ENCODE assay signal across 1 cellular context in the genomic region with DNA sequence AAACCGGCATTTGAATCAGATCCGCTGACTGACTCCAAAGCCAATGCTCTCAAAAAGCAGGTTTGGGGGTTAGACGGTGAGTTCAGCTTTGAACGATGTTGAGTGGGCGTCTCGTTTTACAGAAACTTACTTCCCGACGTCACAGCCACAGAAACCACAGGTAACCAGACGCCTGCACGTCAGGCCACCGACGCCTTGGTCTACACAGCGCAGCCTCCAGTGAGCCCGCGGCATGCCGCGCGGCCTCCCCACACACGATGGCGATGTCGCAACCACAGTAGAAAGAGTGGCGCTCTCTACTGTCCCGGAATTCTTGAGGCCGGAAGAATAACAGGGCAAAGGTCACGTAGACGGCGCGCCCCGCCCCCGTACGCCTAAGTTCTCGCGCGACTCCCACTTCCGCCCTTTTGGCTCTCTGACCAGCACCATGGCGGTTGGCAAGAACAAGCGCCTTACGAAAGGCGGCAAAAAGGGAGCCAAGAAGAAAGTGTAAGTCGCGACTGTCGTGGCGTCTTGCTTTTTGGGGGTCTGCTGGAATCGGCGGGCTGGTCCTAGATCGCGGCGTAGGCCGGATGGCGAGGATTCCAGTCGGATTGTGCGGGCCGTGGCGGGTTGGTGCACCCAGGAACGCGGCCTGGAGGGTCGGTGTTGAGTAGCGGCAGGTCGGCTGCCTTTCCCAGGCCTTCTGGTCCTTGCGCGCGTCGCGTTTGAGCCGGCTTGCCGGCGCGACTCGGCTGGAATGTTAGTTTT.
TF ChIP-seq lines count a peak whose summit lies in the region.

A gene (plus strand): TSS at position 403 of the 750 bp plus-strand sequence. CDS start 25 bp downstream, at position 428.

TF ChIP-seq in HepG2, 621 proteins besides CTCF, POLR2A, EP300 and RAD21 (continued from another document and continues in another):
- TF ChIP-seq, protein P1, sequence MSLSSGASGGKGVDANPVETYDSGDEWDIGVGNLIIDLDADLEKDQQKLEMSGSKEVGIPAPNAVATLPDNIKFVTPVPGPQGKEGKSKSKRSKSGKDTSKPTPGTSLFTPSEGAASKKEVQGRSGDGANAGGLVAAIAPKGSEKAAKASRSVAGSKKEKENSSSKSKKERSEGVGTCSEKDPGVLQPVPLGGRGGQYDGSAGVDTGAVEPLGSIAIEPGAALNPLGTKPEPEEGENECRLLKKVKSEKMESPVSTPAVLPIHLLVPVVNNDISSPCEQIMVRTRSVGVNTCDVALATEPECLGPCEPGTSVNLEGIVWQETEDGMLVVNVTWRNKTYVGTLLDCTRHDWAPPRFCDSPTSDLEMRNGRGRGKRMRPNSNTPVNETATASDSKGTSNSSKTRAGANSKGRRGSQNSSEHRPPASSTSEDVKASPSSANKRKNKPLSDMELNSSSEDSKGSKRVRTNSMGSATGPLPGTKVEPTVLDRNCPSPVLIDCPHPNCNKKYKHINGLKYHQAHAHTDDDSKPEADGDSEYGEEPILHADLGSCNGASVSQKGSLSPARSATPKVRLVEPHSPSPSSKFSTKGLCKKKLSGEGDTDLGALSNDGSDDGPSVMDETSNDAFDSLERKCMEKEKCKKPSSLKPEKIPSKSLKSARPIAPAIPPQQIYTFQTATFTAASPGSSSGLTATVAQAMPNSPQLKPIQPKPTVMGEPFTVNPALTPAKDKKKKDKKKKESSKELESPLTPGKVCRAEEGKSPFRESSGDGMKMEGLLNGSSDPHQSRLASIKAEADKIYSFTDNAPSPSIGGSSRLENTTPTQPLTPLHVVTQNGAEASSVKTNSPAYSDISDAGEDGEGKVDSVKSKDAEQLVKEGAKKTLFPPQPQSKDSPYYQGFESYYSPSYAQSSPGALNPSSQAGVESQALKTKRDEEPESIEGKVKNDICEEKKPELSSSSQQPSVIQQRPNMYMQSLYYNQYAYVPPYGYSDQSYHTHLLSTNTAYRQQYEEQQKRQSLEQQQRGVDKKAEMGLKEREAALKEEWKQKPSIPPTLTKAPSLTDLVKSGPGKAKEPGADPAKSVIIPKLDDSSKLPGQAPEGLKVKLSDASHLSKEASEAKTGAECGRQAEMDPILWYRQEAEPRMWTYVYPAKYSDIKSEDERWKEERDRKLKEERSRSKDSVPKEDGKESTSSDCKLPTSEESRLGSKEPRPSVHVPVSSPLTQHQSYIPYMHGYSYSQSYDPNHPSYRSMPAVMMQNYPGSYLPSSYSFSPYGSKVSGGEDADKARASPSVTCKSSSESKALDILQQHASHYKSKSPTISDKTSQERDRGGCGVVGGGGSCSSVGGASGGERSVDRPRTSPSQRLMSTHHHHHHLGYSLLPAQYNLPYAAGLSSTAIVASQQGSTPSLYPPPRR (CRISPR knock-in tag; IDR thresholded peaks at IDR 0.05; ENCODE audit: borderline replicate concordance), result peak; percentile 77; the same call in 1 of the 2 replicates
- TF ChIP-seq MAFG (CRISPR knock-in tag; IDR thresholded peaks at IDR 0.05), result no peak
- peak; percentile 97 for TF ChIP-seq ZNF816 (CRISPR knock-in tag; IDR thresholded peaks at IDR 0.05; ENCODE audit: borderline replicate concordance)
- TF ChIP-seq FOSL2 (CRISPR knock-in tag; IDR thresholded peaks at IDR 0.05), result peak; percentile 51; the same call in 1 of the 2 replicates
- no peak; the same call in 1 of the 2 replicates for TF ChIP-seq NCOR1 (IDR thresholded peaks at IDR 0.05; ENCODE audit: borderline replicate concordance, low read length)
- TF ChIP-seq MIER3 (CRISPR knock-in tag; IDR thresholded peaks at IDR 0.05; ENCODE audit: borderline replicate concordance), result peak; percentile 93
- TF ChIP-seq ZFP37 (CRISPR knock-in tag; IDR thresholded peaks at IDR 0.05; ENCODE audit: borderline replicate concordance), result 0 out of 2 replicates have a peak, but pooled peaks have one; percentile 53
- no peak for TF ChIP-seq ZNF496 (CRISPR knock-in tag; IDR thresholded peaks at IDR 0.05; ENCODE audit: insufficient replicate concordance)
- TF ChIP-seq, protein P2, sequence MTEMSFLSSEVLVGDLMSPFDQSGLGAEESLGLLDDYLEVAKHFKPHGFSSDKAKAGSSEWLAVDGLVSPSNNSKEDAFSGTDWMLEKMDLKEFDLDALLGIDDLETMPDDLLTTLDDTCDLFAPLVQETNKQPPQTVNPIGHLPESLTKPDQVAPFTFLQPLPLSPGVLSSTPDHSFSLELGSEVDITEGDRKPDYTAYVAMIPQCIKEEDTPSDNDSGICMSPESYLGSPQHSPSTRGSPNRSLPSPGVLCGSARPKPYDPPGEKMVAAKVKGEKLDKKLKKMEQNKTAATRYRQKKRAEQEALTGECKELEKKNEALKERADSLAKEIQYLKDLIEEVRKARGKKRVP (CRISPR knock-in tag; IDR thresholded peaks at IDR 0.05), result peak in 1 of 2 experiments; percentile 79; a peak in 2 of 4 replicates
- TF ChIP-seq FOXA3 (CRISPR knock-in tag; IDR thresholded peaks at IDR 0.05), result peak; percentile 91
- peak; percentile 96 for TF ChIP-seq HOXA3 (CRISPR knock-in tag; IDR thresholded peaks at IDR 0.05)
- TF ChIP-seq KAT8 (CRISPR knock-in tag; IDR thresholded peaks at IDR 0.05), result peak; percentile 98
- no peak for TF ChIP-seq CHCHD3 (CRISPR knock-in tag; IDR thresholded peaks at IDR 0.05)
- TF ChIP-seq ZNF614 (CRISPR knock-in tag; IDR thresholded peaks at IDR 0.05; ENCODE audit: borderline replicate concordance), result peak; percentile 81; the same call in 1 of the 2 replicates
- no peak for TF ChIP-seq HNRNPH1 (optimal IDR thresholded peaks at IDR 0.05; ENCODE audit: low read depth, low read length)
- peak; percentile 51; the same call in 1 of the 2 replicates for TF ChIP-seq NCOA1 (CRISPR knock-in tag; IDR thresholded peaks at IDR 0.05)
- TF ChIP-seq, protein P3, sequence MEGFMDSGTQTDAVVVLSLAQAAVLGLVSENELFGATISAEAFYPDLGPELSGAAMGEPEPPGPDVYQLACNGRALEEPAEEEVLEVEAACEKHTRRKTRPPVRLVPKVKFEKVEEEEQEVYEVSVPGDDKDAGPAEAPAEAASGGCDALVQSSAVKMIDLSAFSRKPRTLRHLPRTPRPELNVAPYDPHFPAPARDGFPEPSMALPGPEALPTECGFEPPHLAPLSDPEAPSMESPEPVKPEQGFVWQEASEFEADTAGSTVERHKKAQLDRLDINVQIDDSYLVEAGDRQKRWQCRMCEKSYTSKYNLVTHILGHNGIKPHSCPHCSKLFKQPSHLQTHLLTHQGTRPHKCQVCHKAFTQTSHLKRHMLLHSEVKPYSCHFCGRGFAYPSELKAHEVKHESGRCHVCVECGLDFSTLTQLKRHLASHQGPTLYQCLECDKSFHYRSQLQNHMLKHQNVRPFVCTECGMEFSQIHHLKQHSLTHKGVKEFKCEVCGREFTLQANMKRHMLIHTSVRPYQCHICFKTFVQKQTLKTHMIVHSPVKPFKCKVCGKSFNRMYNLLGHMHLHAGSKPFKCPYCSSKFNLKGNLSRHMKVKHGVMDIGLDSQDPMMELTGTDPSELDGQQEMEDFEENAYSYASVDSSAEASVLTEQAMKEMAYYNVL (CRISPR knock-in tag; IDR thresholded peaks at IDR 0.05; ENCODE audit: borderline replicate concordance), result peak; percentile 64; the same call in 1 of the 2 replicates
- peak; percentile 97; the same call in 1 of the 2 replicates for TF ChIP-seq SAFB2 (CRISPR knock-in tag; IDR thresholded peaks at IDR 0.05; ENCODE audit: borderline replicate concordance, low read depth)
- TF ChIP-seq STAG1 (CRISPR knock-in tag; IDR thresholded peaks at IDR 0.05), result 0 out of 2 replicates have a peak, but pooled peaks have one; percentile 9
- TF ChIP-seq, protein P4, sequence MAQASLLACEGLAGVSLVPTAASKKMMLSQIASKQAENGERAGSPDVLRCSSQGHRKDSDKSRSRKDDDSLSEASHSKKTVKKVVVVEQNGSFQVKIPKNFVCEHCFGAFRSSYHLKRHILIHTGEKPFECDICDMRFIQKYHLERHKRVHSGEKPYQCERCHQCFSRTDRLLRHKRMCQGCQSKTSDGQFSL (CRISPR knock-in tag; IDR thresholded peaks at IDR 0.05), result no peak
- TF ChIP-seq ZNF430 (CRISPR knock-in tag; IDR thresholded peaks at IDR 0.05), result peak; percentile 91
- TF ChIP-seq, protein P5, sequence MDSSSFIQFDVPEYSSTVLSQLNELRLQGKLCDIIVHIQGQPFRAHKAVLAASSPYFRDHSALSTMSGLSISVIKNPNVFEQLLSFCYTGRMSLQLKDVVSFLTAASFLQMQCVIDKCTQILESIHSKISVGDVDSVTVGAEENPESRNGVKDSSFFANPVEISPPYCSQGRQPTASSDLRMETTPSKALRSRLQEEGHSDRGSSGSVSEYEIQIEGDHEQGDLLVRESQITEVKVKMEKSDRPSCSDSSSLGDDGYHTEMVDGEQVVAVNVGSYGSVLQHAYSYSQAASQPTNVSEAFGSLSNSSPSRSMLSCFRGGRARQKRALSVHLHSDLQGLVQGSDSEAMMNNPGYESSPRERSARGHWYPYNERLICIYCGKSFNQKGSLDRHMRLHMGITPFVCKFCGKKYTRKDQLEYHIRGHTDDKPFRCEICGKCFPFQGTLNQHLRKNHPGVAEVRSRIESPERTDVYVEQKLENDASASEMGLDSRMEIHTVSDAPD (CRISPR knock-in tag; IDR thresholded peaks at IDR 0.05), result peak; percentile 93
- TF ChIP-seq, protein P6, sequence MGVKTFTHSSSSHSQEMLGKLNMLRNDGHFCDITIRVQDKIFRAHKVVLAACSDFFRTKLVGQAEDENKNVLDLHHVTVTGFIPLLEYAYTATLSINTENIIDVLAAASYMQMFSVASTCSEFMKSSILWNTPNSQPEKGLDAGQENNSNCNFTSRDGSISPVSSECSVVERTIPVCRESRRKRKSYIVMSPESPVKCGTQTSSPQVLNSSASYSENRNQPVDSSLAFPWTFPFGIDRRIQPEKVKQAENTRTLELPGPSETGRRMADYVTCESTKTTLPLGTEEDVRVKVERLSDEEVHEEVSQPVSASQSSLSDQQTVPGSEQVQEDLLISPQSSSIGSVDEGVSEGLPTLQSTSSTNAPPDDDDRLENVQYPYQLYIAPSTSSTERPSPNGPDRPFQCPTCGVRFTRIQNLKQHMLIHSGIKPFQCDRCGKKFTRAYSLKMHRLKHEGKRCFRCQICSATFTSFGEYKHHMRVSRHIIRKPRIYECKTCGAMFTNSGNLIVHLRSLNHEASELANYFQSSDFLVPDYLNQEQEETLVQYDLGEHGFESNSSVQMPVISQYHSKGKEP (CRISPR knock-in tag; IDR thresholded peaks at IDR 0.05), result no peak
- TF ChIP-seq SATB2 (CRISPR knock-in tag; IDR thresholded peaks at IDR 0.05), result peak; percentile 78; the same call in 1 of the 2 replicates
- peak; percentile 100 for TF ChIP-seq ZNF501 (CRISPR knock-in tag; IDR thresholded peaks at IDR 0.05)
- peak; percentile 99 for TF ChIP-seq DMAP1 (CRISPR knock-in tag; IDR thresholded peaks at IDR 0.05)
- TF ChIP-seq, protein P7, sequence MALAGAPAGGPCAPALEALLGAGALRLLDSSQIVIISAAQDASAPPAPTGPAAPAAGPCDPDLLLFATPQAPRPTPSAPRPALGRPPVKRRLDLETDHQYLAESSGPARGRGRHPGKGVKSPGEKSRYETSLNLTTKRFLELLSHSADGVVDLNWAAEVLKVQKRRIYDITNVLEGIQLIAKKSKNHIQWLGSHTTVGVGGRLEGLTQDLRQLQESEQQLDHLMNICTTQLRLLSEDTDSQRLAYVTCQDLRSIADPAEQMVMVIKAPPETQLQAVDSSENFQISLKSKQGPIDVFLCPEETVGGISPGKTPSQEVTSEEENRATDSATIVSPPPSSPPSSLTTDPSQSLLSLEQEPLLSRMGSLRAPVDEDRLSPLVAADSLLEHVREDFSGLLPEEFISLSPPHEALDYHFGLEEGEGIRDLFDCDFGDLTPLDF (CRISPR knock-in tag; IDR thresholded peaks at IDR 0.05), result peak; percentile 69
- TF ChIP-seq, protein P8, sequence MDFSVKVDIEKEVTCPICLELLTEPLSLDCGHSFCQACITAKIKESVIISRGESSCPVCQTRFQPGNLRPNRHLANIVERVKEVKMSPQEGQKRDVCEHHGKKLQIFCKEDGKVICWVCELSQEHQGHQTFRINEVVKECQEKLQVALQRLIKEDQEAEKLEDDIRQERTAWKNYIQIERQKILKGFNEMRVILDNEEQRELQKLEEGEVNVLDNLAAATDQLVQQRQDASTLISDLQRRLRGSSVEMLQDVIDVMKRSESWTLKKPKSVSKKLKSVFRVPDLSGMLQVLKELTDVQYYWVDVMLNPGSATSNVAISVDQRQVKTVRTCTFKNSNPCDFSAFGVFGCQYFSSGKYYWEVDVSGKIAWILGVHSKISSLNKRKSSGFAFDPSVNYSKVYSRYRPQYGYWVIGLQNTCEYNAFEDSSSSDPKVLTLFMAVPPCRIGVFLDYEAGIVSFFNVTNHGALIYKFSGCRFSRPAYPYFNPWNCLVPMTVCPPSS (IDR thresholded peaks at IDR 0.05), result no peak
- TF ChIP-seq BCL6 (CRISPR knock-in tag; IDR thresholded peaks at IDR 0.05), result peak; percentile 70
- TF ChIP-seq, protein P9, sequence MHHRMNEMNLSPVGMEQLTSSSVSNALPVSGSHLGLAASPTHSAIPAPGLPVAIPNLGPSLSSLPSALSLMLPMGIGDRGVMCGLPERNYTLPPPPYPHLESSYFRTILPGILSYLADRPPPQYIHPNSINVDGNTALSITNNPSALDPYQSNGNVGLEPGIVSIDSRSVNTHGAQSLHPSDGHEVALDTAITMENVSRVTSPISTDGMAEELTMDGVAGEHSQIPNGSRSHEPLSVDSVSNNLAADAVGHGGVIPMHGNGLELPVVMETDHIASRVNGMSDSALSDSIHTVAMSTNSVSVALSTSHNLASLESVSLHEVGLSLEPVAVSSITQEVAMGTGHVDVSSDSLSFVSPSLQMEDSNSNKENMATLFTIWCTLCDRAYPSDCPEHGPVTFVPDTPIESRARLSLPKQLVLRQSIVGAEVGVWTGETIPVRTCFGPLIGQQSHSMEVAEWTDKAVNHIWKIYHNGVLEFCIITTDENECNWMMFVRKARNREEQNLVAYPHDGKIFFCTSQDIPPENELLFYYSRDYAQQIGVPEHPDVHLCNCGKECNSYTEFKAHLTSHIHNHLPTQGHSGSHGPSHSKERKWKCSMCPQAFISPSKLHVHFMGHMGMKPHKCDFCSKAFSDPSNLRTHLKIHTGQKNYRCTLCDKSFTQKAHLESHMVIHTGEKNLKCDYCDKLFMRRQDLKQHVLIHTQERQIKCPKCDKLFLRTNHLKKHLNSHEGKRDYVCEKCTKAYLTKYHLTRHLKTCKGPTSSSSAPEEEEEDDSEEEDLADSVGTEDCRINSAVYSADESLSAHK (CRISPR knock-in tag; IDR thresholded peaks at IDR 0.05; ENCODE audit: borderline replicate concordance), result no peak
- 0 out of 2 replicates have a peak, but pooled peaks have one; percentile 59 for TF ChIP-seq ZNF790 (CRISPR knock-in tag; IDR thresholded peaks at IDR 0.05; ENCODE audit: borderline replicate concordance)
- peak; percentile 41; the same call in 1 of the 2 replicates for TF ChIP-seq SSRP1 (CRISPR knock-in tag; IDR thresholded peaks at IDR 0.05)
- no peak for TF ChIP-seq ZNF75D (CRISPR knock-in tag; IDR thresholded peaks at IDR 0.05; ENCODE audit: borderline replicate concordance)
- no peak for TF ChIP-seq KDM1A (CRISPR knock-in tag; IDR thresholded peaks at IDR 0.05)
- no peak for TF ChIP-seq PAWR (CRISPR knock-in tag; IDR thresholded peaks at IDR 0.05; ENCODE audit: borderline replicate concordance)
- peak; percentile 75 for TF ChIP-seq FOXO1 (CRISPR knock-in tag; IDR thresholded peaks at IDR 0.05)
- TF ChIP-seq, protein P10, sequence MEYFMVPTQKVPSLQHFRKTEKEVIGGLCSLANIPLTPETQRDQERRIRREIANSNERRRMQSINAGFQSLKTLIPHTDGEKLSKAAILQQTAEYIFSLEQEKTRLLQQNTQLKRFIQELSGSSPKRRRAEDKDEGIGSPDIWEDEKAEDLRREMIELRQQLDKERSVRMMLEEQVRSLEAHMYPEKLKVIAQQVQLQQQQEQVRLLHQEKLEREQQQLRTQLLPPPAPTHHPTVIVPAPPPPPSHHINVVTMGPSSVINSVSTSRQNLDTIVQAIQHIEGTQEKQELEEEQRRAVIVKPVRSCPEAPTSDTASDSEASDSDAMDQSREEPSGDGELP (IDR thresholded peaks at IDR 0.05; ENCODE audit: borderline replicate concordance, low read depth), result peak; percentile 20; the same call in 1 of the 2 replicates
- TF ChIP-seq ZNF737 (CRISPR knock-in tag; IDR thresholded peaks at IDR 0.05; ENCODE audit: borderline replicate concordance), result peak; percentile 56; the same call in 1 of the 2 replicates
- peak; percentile 100 for TF ChIP-seq SPEN (CRISPR knock-in tag; IDR thresholded peaks at IDR 0.05; ENCODE audit: low read depth)
- peak; percentile 91 for TF ChIP-seq ZNF709 (CRISPR knock-in tag; IDR thresholded peaks at IDR 0.05)
- peak; percentile 99 for TF ChIP-seq POGZ (CRISPR knock-in tag; IDR thresholded peaks at IDR 0.05)
